1 cellular context compared by ENCODE assay signal in genomic region chr15:74782596-74783071, GRCh38.
TF ChIP-seq lines count a peak whose summit lies in the region.

No MANE protein-coding gene starts in this region.

TF ChIP-seq in liver, 16 proteins besides CTCF, POLR2A, EP300 and RAD21 (continued from another document):
- TF ChIP-seq, protein P1, sequence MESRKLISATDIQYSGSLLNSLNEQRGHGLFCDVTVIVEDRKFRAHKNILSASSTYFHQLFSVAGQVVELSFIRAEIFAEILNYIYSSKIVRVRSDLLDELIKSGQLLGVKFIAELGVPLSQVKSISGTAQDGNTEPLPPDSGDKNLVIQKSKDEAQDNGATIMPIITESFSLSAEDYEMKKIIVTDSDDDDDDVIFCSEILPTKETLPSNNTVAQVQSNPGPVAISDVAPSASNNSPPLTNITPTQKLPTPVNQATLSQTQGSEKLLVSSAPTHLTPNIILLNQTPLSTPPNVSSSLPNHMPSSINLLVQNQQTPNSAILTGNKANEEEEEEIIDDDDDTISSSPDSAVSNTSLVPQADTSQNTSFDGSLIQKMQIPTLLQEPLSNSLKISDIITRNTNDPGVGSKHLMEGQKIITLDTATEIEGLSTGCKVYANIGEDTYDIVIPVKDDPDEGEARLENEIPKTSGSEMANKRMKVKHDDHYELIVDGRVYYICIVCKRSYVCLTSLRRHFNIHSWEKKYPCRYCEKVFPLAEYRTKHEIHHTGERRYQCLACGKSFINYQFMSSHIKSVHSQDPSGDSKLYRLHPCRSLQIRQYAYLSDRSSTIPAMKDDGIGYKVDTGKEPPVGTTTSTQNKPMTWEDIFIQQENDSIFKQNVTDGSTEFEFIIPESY (IDR thresholded peaks at IDR 0.05), result no peak
- no peak for TF ChIP-seq GABPA (IDR thresholded peaks at IDR 0.05 in 1 of 2, conservative IDR thresholded peaks at IDR 0.05 in 1 of 2)
